Comparison of ENCODE assay signal across 1 cellular context in genomic region chrX:101595739-101596419, GRCh38.
TF ChIP-seq lines count a peak whose summit lies in the region.

No MANE protein-coding gene starts in this region.

TF ChIP-seq in K562, 482 proteins besides CTCF, POLR2A, EP300 and RAD21 (continued from another document):
- no peak for TF ChIP-seq ATF2 (CRISPR knock-in tag; IDR thresholded peaks at IDR 0.05)
- TF ChIP-seq PATZ1 (CRISPR knock-in tag; IDR thresholded peaks at IDR 0.05; ENCODE audit: borderline replicate concordance), result no peak
